34 cellular contexts compared by ENCODE assay signal in the genomic region with DNA sequence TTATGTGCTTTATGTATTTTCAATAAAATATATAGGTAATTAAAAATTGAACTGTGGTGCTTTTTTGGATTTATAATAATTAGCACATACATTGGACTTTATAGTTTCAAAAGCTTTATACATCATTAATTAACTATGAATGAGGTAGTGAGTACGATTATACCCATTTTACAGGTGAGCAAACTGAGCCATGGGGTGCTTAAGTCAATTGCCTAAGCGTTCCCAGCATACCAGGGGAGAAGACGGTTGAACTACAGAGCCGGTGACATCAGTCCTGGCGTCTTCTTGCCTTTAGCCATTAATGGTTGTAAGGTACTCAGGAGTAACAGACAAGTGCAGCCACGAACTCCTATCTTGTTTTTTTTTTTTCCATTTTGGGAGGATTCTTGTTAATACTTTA.
"Had no signal": no experiment of that assay in that cellular context is flagged by ENCODE, and none has a peak within 500 bp of the region (broad histone marks: within the 10 kb centered on the region; RNA-seq: fewer than 3 reads in every experiment).

No MANE protein-coding gene starts in this region.

- H3K4me3 ChIP-seq: adrenal gland, ascending aorta, body of pancreas, breast epithelium, cardiac muscle cell had no signal

- H3K4me1 ChIP-seq: adrenal gland, ascending aorta, body of pancreas, breast epithelium had no signal

- H3K27me3 ChIP-seq: adrenal gland, ascending aorta, body of pancreas, brain microvascular endothelial cell, breast epithelium had no signal

- H3K36me3 ChIP-seq: adrenal gland, ascending aorta, brain microvascular endothelial cell, breast epithelium, cardiac muscle cell had no signal

- H3K27ac ChIP-seq: adrenal gland, ascending aorta, body of pancreas, brain microvascular endothelial cell, breast epithelium, cardiac muscle cell had no signal

- H3K9me3 ChIP-seq: adrenal gland, ascending aorta, body of pancreas, breast epithelium had no signal

- DNase-seq: activated effector memory CD4-positive, alpha-beta T cell treated with anti-CD3 and anti-CD28 coated beads, Interleukin-2, amount 50 U/mL, for 16 hours; activated effector memory CD4-positive, alpha-beta T cell treated with Interleukin-2 at 50 U/mL for 16 hours; activated gamma-delta T cell; activated gamma-delta T cell treated with Interleukin-2 at 50 U/mL for 16 hours; activated naive CD4-positive, alpha-beta T cell; activated naive CD4-positive, alpha-beta T cell treated with anti-CD3 and anti-CD28 coated beads for 36 hours; activated naive CD4-positive, alpha-beta T cell treated with anti-CD3 and anti-CD28 coated beads, Interleukin-2, amount 10 ng/mL, durations not matched to agents 7 days and 5 days; activated naive CD4-positive, alpha-beta T cell treated with anti-CD3 and anti-CD28 coated beads, Interleukin-2, amount 50 U/mL, for 16 hours; activated naive CD4-positive, alpha-beta T cell treated with Interleukin-2 at 50 U/mL for 16 hours; activated naive CD8-positive, alpha-beta T cell treated with anti-CD3 and anti-CD28 coated beads for 36 hours; activated naive CD8-positive, alpha-beta T cell treated with anti-CD3 and anti-CD28 coated beads, Interleukin-2, amount 10 ng/mL, durations not matched to agents 7 days and 5 days; activated naive CD8-positive, alpha-beta T cell treated with anti-CD3 and anti-CD28 coated beads, Interleukin-2, amount 50 U/mL, for 24 hours; activated T-cell treated with anti-CD3 and anti-CD28 coated beads, Interleukin-2, amount 50 U/mL, for 1 hour; activated T-cell treated with anti-CD3 and anti-CD28 coated beads, Interleukin-2, amount 50 U/mL, for 24 hours; activated T-cell treated with anti-CD3 and anti-CD28 coated beads, Interleukin-2, amount 50 U/mL, for 4 hours; activated T-cell treated with anti-CD3 and anti-CD28 coated beads, Interleukin-2, amount 50 U/mL, for 48 hours; activated T-cell treated with anti-CD3 and anti-CD28 coated beads, Interleukin-2, amount 50 U/mL, for 72 hours; adrenal gland; amniotic stem cell; amygdala; anterior cingulate cortex; aorta; body of pancreas; brain microvascular endothelial cell; caudate nucleus; central memory CD4-positive, alpha-beta T cell; cerebellar nuclear complex had no signal

- FAIRE-seq: astrocyte, bronchial epithelial cell had no signal

- ATAC-seq: activated naive CD4-positive, alpha-beta T cell treated with anti-CD3 and anti-CD28 coated beads, Interleukin-2, amount 50 U/mL, for 72 hours; activated naive CD8-positive, alpha-beta T cell treated with anti-CD3 and anti-CD28 coated beads, Interleukin-2, amount 50 U/mL, for 24 hours; activated T-cell treated with anti-CD3 and anti-CD28 coated beads, Interleukin-2, amount 50 U/mL, for 4 hours; activated T-cell treated with anti-CD3 and anti-CD28 coated beads, Interleukin-2, amount 50 U/mL, for 72 hours; activated T-helper 17 cell treated with anti-CD3 and anti-CD28 coated beads, Interleukin-2, amount 50 U/mL, for 72 hours; body of pancreas had no signal
